In the genomic region with DNA sequence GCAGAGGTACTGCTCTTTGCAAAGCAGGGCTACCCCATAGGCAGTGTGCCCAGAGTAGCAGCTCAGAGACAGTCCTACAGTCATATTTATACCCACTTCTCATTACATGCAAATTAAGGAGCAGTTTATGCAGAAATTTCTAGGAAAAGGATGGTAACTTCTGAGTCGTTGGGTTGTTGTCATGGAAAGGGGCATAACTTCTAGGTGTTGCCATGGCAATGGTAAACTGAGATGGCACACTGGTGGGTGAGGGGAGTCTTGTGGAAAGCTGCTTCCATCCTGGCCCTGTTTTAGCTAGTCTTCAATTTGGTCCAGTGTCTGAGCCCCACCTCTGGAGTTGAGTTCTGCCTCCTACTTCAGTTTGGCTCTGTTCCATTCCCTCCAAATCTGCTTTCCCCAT, we compare ENCODE assay signal across 22 cellular contexts.
A peak's percentile ranks its signal among the peaks of the same experiment; 100 is the strongest.
DNase-seq lines count a peak whose midpoint lies in the region; ATAC-seq and TF ChIP-seq lines count a peak whose summit lies in the region.
"Had no signal": no experiment of that assay in that cellular context is flagged by ENCODE, and none has a peak within 500 bp of the region (broad histone marks: within the 10 kb centered on the region; RNA-seq: fewer than 3 reads in every experiment).

No MANE protein-coding gene starts in this region.

- H2AFZ ChIP-seq in osteoblast (ENCODE audit: low read length): no peak overlapping the region
- H2AFZ ChIP-seq in smooth muscle cell (ENCODE audit: low read depth): no peak overlapping the region
- H2AFZ ChIP-seq: GM23338 had no signal

- TF ChIP-seq CTCF in coronary artery (IDR thresholded peaks at IDR 0.05) (no peak), lower lobe of right lung (IDR thresholded peaks at IDR 0.05) (no peak), mucosa of descending colon (IDR thresholded peaks at IDR 0.05) (no peak), osteoblast (IDR thresholded peaks at IDR 0.05; ENCODE audit: extremely low read depth, low read depth, low read length) (no peak), smooth muscle cell (IDR thresholded peaks at IDR 0.05; ENCODE audit: borderline replicate concordance, insufficient read depth, poor library complexity, severe bottlenecking) (no peak)

- H3K4me2 ChIP-seq in osteoblast (ENCODE audit: insufficient read depth, low read length) (no peak overlapping the region), smooth muscle cell (no peak overlapping the region)
- H3K4me2 ChIP-seq: BLaER1, GM23338, KMS-11 had no signal

- H3K36me3 ChIP-seq in lower lobe of right lung (no peaks in the 10 kb centered on the region), mucosa of descending colon (ENCODE audit: low read depth) (no peaks in the 10 kb centered on the region), osteoblast (ENCODE audit: insufficient read depth, low read length) (no peaks in the 10 kb centered on the region), smooth muscle cell (ENCODE audit: low read depth) (no peaks in the 10 kb centered on the region)
- H3K36me3 ChIP-seq: BLaER1, HAP-1, SJSA1 had no signal

- DNase-seq in M059J (ENCODE audit: low read depth): peak; percentile 27
- DNase-seq in coronary artery (ENCODE audit: low spot score): no peak
- DNase-seq in lower lobe of right lung: no peak
- no peak for DNase-seq in mucosa of descending colon
- no peak for DNase-seq in osteoblast (ENCODE audit: insufficient read length, low spot score, missing footprints)
- no peak for DNase-seq in smooth muscle cell (lab: John Stamatoyannopoulos, UW; ENCODE audit: unreplicated experiment)
- DNase-seq: Caco-2; CD4-positive, alpha-beta T cell; DMS153; MV-4-11; NCI-H1105 treated with DMSO at 0.1 percent for 48 hours; NCI-H2029 treated with DMSO at 0.1 percent for 48 hours; NCI-H2171; NCI-H524 treated with DMSO at 0.1 percent for 48 hours; NCI-H82 had no signal

- ATAC-seq in lower lobe of right lung (no peak), mucosa of descending colon (no peak), HG03571 (IDR thresholded peaks at IDR 0.05; ENCODE audit: unreplicated experiment) (no peak)
- ATAC-seq: GM23338, Panc1 had no signal

- intact Hi-C loops in lower lobe of right lung (cut with DNase I) (no loop called here), mucosa of descending colon (cut with DNase I, micrococcal nuclease) (no loop called here)

- H3K27me3 ChIP-seq in lower lobe of right lung (ENCODE audit: low read depth) (no peaks in the 10 kb centered on the region), osteoblast (ENCODE audit: insufficient read depth, low read length) (no peaks in the 10 kb centered on the region), smooth muscle cell (ENCODE audit: low read depth) (no peaks in the 10 kb centered on the region)
- H3K27me3 ChIP-seq: BLaER1, SJSA1 had no signal

- H3K79me2 ChIP-seq in osteoblast (ENCODE audit: insufficient read depth, low read length): no peaks in the 10 kb centered on the region
- no peaks in the 10 kb centered on the region for H3K79me2 ChIP-seq in smooth muscle cell (ENCODE audit: low read depth)

- H3K9me3 ChIP-seq in lower lobe of right lung (no peaks in the 10 kb centered on the region), mucosa of descending colon (no peaks in the 10 kb centered on the region), osteoblast (ENCODE audit: low read depth, low read length) (no peaks in the 10 kb centered on the region), smooth muscle cell (replicated peaks; ENCODE audit: low read depth) (no peaks in the 10 kb centered on the region)
- H3K9me3 ChIP-seq: Caco-2, SJSA1 had no signal

- peak overlapping the region; percentile 54 to 80 for H3K27ac ChIP-seq in coronary artery
- H3K27ac ChIP-seq in lower lobe of right lung: peak overlapping the region; percentile 49
- no peak overlapping the region for H3K27ac ChIP-seq in osteoblast (ENCODE audit: low read depth, low read length)
- no peak overlapping the region for H3K27ac ChIP-seq in smooth muscle cell (ENCODE audit: low read depth)
- H3K27ac ChIP-seq: BLaER1, KMS-11, SJSA1 had no signal

- WGBS in smooth muscle cell (ENCODE audit: low lambda C conversion rate): 68% methylated on average over 1 of the region's 1 CpG

- no peaks in the 10 kb centered on the region for H3F3A ChIP-seq in smooth muscle cell (ENCODE audit: low read depth)

- H3K9ac ChIP-seq in smooth muscle cell (ENCODE audit: low read depth): no peak overlapping the region
- H3K9ac ChIP-seq: BLaER1, KMS-11 had no signal

- H3K4me1 ChIP-seq in lower lobe of right lung: peaks cover 23% of the 10 kb centered on the region
- H3K4me1 ChIP-seq in mucosa of descending colon (ENCODE audit: low read depth): no peaks in the 10 kb centered on the region
- H3K4me1 ChIP-seq in osteoblast (ENCODE audit: insufficient read depth, low read length): no peaks in the 10 kb centered on the region
- H3K4me1 ChIP-seq in smooth muscle cell (ENCODE audit: low read depth): peaks cover 11% of the 10 kb centered on the region

- H3K4me3 ChIP-seq in coronary artery (no peak overlapping the region), lower lobe of right lung (no peak overlapping the region), mucosa of descending colon (no peak overlapping the region), osteoblast (ENCODE audit: insufficient read depth, low read length) (no peak overlapping the region), smooth muscle cell (no peak overlapping the region)
- H3K4me3 ChIP-seq: BLaER1, GM23338, HAP-1, SJSA1 had no signal

- H4K20me1 ChIP-seq in osteoblast (ENCODE audit: insufficient read depth, low read length) (no peaks in the 10 kb centered on the region), smooth muscle cell (ENCODE audit: low read depth) (no peaks in the 10 kb centered on the region)
- H4K20me1 ChIP-seq: BLaER1 had no signal

Comparison
In these comparisons a context has a peak if more than half of its experiments do, and no peak if none do; other contexts are left out.
1. H3K27ac ChIP-seq: peak in coronary artery (2 of 2) and lower lobe of right lung (single experiment); none in osteoblast (single experiment) and smooth muscle cell (single experiment).